21 cellular contexts compared by ENCODE assay signal in the genomic region with DNA sequence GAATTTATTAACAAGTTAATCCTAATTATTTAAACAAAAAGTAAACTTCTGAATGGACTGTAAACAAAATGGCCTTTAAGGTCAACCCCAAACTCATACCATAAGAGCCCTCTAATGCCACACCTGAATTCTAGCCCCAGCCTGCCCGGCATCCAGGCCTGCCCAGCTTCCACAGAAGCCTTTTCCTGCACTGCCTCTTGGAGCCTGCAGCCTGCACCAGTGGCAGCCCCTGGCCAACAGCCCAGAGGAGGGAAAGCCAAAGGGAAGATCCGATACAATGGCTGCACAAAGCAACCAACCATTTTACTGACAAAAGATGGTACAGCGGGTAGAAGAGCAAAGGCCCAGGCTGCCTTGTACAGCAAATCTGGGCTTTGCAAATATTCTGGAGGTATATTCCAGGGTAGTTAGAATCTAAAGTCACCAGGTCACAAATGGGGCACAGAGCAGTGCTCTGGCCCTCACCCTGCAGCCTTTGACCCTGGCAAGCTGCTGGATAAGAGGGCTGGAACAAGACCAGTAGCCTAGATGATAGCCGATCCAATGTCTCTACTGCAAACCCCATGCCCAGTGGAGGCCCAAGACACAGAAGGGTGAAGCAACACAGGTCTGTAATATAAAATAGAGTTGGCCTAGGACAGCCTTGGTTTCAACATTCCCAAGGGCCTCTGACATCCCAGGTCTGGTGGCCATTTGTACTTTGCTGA. TPM values are rescaled to one million over a fixed set of nuclear protein-coding genes. Genes with fewer than 3 reads are reported as not detected.
DNase-seq lines count a peak whose midpoint lies in the region; ATAC-seq and TF ChIP-seq lines count a peak whose summit lies in the region.
"Had no signal": no experiment of that assay in that cellular context is flagged by ENCODE, and none has a peak within 500 bp of the region (broad histone marks: within the 10 kb centered on the region; RNA-seq: fewer than 3 reads in every experiment).

No MANE protein-coding gene starts in this region.

- no peaks in the 10 kb centered on the region for H3K36me3 Mint-ChIP-seq in activated naive CD4-positive, alpha-beta T cell treated with anti-CD3 and anti-CD28 coated beads, Interleukin-2, amount 50 U/mL, for 24 hours
- no peaks in the 10 kb centered on the region for H3K36me3 Mint-ChIP-seq in neural progenitor cell

- H3K27ac ChIP-seq in temporal lobe (ENCODE audit: low read depth, low read length) (peak overlapping the region; percentile 87), neural progenitor cell (no peak overlapping the region)
- H3K27ac ChIP-seq: 22Rv1, tibial artery had no signal

- peaks cover 12% of the 10 kb centered on the region for H3K4me1 Mint-ChIP-seq in activated naive CD4-positive, alpha-beta T cell treated with anti-CD3 and anti-CD28 coated beads, Interleukin-2, amount 50 U/mL, for 24 hours
- H3K4me1 Mint-ChIP-seq in neural progenitor cell = peaks cover 14% of the 10 kb centered on the region

- no peak overlapping the region for H3K4me3 Mint-ChIP-seq in activated naive CD4-positive, alpha-beta T cell treated with anti-CD3 and anti-CD28 coated beads, Interleukin-2, amount 50 U/mL, for 24 hours
- no peak overlapping the region for H3K4me3 Mint-ChIP-seq in neural progenitor cell
- H3K4me3 Mint-ChIP-seq: activated CD4-positive, alpha-beta memory T cell treated with anti-CD3 and anti-CD28 coated beads for 36 hours; effector memory CD8-positive, alpha-beta T cell had no signal

- H4K20me1 ChIP-seq in neural progenitor cell (ENCODE audit: low read depth) = no peaks in the 10 kb centered on the region

- no peaks in the 10 kb centered on the region for H3K9me3 Mint-ChIP-seq in activated naive CD4-positive, alpha-beta T cell treated with anti-CD3 and anti-CD28 coated beads, Interleukin-2, amount 50 U/mL, for 24 hours
- H3K9me3 Mint-ChIP-seq in neural progenitor cell = no peaks in the 10 kb centered on the region
- H3K9me3 Mint-ChIP-seq: activated CD4-positive, alpha-beta memory T cell treated with anti-CD3 and anti-CD28 coated beads for 36 hours; effector memory CD8-positive, alpha-beta T cell had no signal

- H3K27ac Mint-ChIP-seq in activated naive CD4-positive, alpha-beta T cell treated with anti-CD3 and anti-CD28 coated beads, Interleukin-2, amount 50 U/mL, for 24 hours = peak overlapping the region; percentile 76
- no peak overlapping the region for H3K27ac Mint-ChIP-seq in neural progenitor cell
- H3K27ac Mint-ChIP-seq: activated CD4-positive, alpha-beta memory T cell treated with anti-CD3 and anti-CD28 coated beads for 36 hours; effector memory CD8-positive, alpha-beta T cell had no signal

- no peak overlapping the region for H2AFZ ChIP-seq in neural progenitor cell (replicated peaks)

- H3K9ac ChIP-seq in neural progenitor cell = no peak overlapping the region

- peaks cover 6% of the 10 kb centered on the region for H3F3A ChIP-seq in neural progenitor cell (ENCODE audit: low read depth)

- peaks cover 4% of the 10 kb centered on the region for H3K4me1 ChIP-seq in neural progenitor cell

- H3K79me2 ChIP-seq in neural progenitor cell (ENCODE audit: low read depth) = no peaks in the 10 kb centered on the region

- no peak for DNase-seq in activated naive CD4-positive, alpha-beta T cell treated with anti-CD3 and anti-CD28 coated beads, Interleukin-2, amount 50 U/mL, for 16 hours
- peak; percentile 44 for DNase-seq in cerebellar cortex (ENCODE audit: low spot score)
- peak; percentile 91 for DNase-seq in left lobe of liver (ENCODE audit: low spot score)
- DNase-seq in kidney glomerular epithelial cell (lab: John Stamatoyannopoulos, UW) = no peak
- no peak for DNase-seq in neural progenitor cell (ENCODE audit: low spot score)
- DNase-seq: activated CD4-positive, alpha-beta memory T cell treated with anti-CD3 and anti-CD28 coated beads for 36 hours; activated CD4-positive, CD25-positive, alpha-beta regulatory T cell; activated naive CD4-positive, alpha-beta T cell; aorta; effector memory CD8-positive, alpha-beta T cell; glutamatergic neuron; NCI-H1930; NCI-H2227 treated with DMSO at 0.1 percent for 48 hours; NCI-H774; stimulated activated CD4-positive, alpha-beta T cell treated with anti-CD3 and anti-CD28 coated beads, Interleukin-1b, Interleukin-23, amount 100 ng/mL, for 48 hours; tibial artery had no signal

- H3K27me3 Mint-ChIP-seq in activated naive CD4-positive, alpha-beta T cell treated with anti-CD3 and anti-CD28 coated beads, Interleukin-2, amount 50 U/mL, for 24 hours = no peaks in the 10 kb centered on the region
- no peaks in the 10 kb centered on the region for H3K27me3 Mint-ChIP-seq in neural progenitor cell (ENCODE audit: insufficient read depth, low read depth)
- H3K27me3 Mint-ChIP-seq: activated CD4-positive, alpha-beta memory T cell treated with anti-CD3 and anti-CD28 coated beads for 36 hours; effector memory CD8-positive, alpha-beta T cell had no signal

- no peak for TF ChIP-seq CTCF in neural progenitor cell (IDR thresholded peaks at IDR 0.05)

- H3K27me3 ChIP-seq in neural progenitor cell = no peaks in the 10 kb centered on the region
- H3K27me3 ChIP-seq: tibial artery had no signal

- ATAC-seq in left lobe of liver = peak; percentile 92
- ATAC-seq in GM19351 (IDR thresholded peaks at IDR 0.05; ENCODE audit: unreplicated experiment) = no peak
- ATAC-seq: effector memory CD8-positive, alpha-beta T cell had no signal

- H3K36me3 ChIP-seq in neural progenitor cell = no peaks in the 10 kb centered on the region

- H3K4me2 ChIP-seq in neural progenitor cell = no peak overlapping the region

- H3K9me3 ChIP-seq in neural progenitor cell (ENCODE audit: low read depth) = no peaks in the 10 kb centered on the region
- H3K9me3 ChIP-seq: tibial artery had no signal

- no peak overlapping the region for H3K4me3 ChIP-seq in neural progenitor cell
- H3K4me3 ChIP-seq: skin epidermis, tibial artery had no signal

RNA-seq across cellular contexts. Expression of a gene that starts 12.5 kb away (rescaled TPM):
- total RNA-seq in left lobe of liver (0.10 TPM), temporal lobe (0.25 TPM), neural progenitor cell (ENCODE audit: low replicate concordance) (not detected in 2 replicates)

RNA-seq across cellular contexts. Expression of a gene that starts 31.9 kb away (rescaled TPM):
- total RNA-seq in left lobe of liver = 53.8 TPM
- total RNA-seq in temporal lobe = 25.3 TPM
- total RNA-seq in neural progenitor cell (ENCODE audit: low replicate concordance) = 15.5 and 18.9 TPM in 2 replicates

Comparison
In these comparisons a context has a peak if more than half of its experiments do, and no peak if none do; other contexts are left out.
1. DNase-seq: peak in cerebellar cortex (single experiment) and left lobe of liver (single experiment); none in activated naive CD4-positive, alpha-beta T cell treated with anti-CD3 and anti-CD28 coated beads, Interleukin-2, amount 50 U/mL, for 16 hours (single experiment), kidney glomerular epithelial cell (single experiment) and neural progenitor cell (single experiment).